8 cellular contexts compared by ENCODE assay signal in the genomic region with DNA sequence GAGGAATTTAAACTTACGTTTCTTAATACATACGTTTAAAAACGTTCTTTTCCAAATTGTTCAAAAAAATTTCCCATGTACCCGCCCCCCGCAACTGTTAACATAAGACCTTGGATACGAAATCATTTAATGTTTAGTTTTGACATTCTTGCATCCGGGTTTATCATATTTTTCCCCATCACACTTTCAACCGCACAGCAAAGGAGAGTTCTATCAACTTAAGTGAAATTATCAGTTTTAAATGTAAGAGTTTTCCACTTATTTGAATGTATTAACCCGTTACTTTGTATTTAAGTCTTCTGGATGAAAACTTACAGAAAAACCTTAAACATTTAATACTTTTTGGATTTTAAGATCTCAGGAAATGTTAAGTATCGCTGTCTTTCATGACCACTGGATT. TPM values are rescaled to one million over a fixed set of nuclear protein-coding genes. Genes with fewer than 3 reads are reported as not detected.
DNase-seq lines count a peak whose midpoint lies in the region; ATAC-seq and TF ChIP-seq lines count a peak whose summit lies in the region.

No MANE protein-coding gene starts in this region.

- no peak for ATAC-seq in gastroesophageal sphincter
- no peak for ATAC-seq in GM21717 (IDR thresholded peaks at IDR 0.05; ENCODE audit: unreplicated experiment)

- 19% methylated on average over 10 of the region's 10 CpGs for WGBS in gastroesophageal sphincter (ENCODE audit: low coverage in 1 of 2), 2 donors

- peak overlapping the region; percentile 79 for H3K4me2 ChIP-seq in skeletal muscle satellite cell (ENCODE audit: low read length)

- peak overlapping the region; percentile 100 for H3K9ac ChIP-seq in skeletal muscle satellite cell (ENCODE audit: low read depth, low read length)

- H3K36me3 ChIP-seq in gastroesophageal sphincter, result peaks cover 0 to 27% of the 10 kb centered on the region in 2 donors
- peaks cover 2% of the 10 kb centered on the region for H3K36me3 ChIP-seq in skeletal muscle satellite cell (ENCODE audit: insufficient read depth, low read length)

- H3K27me3 ChIP-seq in gastroesophageal sphincter (no peaks in the 10 kb centered on the region), skeletal muscle satellite cell (ENCODE audit: control insufficient read depth, insufficient read depth, low read length) (no peaks in the 10 kb centered on the region)

- H3K4me1 ChIP-seq in gastroesophageal sphincter, result peaks cover 4 to 41% (median 7%) of the 10 kb centered on the region in 3 donors
- peaks cover 18% of the 10 kb centered on the region for H3K4me1 ChIP-seq in skeletal muscle satellite cell (ENCODE audit: control insufficient read depth, insufficient read depth, low read length)

- TF ChIP-seq EP300 in gastroesophageal sphincter (IDR thresholded peaks at IDR 0.05), result no peak

- H3K27ac ChIP-seq in gastroesophageal sphincter, result peak overlapping the region; percentile 92 to 99 (median 96)

- TF ChIP-seq CTCF in GM12864 (IDR thresholded peaks at IDR 0.05; ENCODE audit: low read depth, low read length, missing control alignments) (no peak), gastroesophageal sphincter (IDR thresholded peaks at IDR 0.05) (no peak)

- H3K4me3 ChIP-seq in GM12864 (ENCODE audit: low read depth, low read length), result peak overlapping the region; percentile 96; the same call in 1 of the 2 replicates
- H3K4me3 ChIP-seq in gastroesophageal sphincter, result peak overlapping the region; percentile 72 to 77
- H3K4me3 ChIP-seq in skeletal muscle satellite cell (ENCODE audit: low read length), result peak overlapping the region; percentile 99

- intact Hi-C loops in posterior vena cava (cut with DNase I), result no loop called here

- H3K9me3 ChIP-seq in gastroesophageal sphincter, result no peaks in the 10 kb centered on the region
- H3K9me3 ChIP-seq in skeletal muscle satellite cell (replicated peaks; ENCODE audit: low read length), result no peaks in the 10 kb centered on the region

- TF ChIP-seq POLR2A in gastroesophageal sphincter (IDR thresholded peaks at IDR 0.05), result no peak

- DNase-seq in GM12864 (ENCODE audit: low read depth) (no peak), SW480 (ENCODE audit: low spot score) (peak; percentile 7), retina (no peak), posterior vena cava (ENCODE audit: low spot score) (no peak)
- no peak for DNase-seq in activated effector memory CD4-positive, alpha-beta T cell treated with Interleukin-2 at 50 U/mL for 16 hours

RNA-seq across cellular contexts. Expression of a gene that starts 0.6 kb away (rescaled TPM):
- total RNA-seq in gastroesophageal sphincter (10 to 100 TPM; 29.5 to 54.6 (median 38.2) TPM), posterior vena cava (10 to 100 TPM; 41.3 to 42.0 TPM)
- 19.4 and 23.3 TPM in 2 replicates for total RNA-seq in skeletal muscle satellite cell (2012; rRNA removed)
